ENCODE assay signal across 8 cellular contexts in the genomic region with DNA sequence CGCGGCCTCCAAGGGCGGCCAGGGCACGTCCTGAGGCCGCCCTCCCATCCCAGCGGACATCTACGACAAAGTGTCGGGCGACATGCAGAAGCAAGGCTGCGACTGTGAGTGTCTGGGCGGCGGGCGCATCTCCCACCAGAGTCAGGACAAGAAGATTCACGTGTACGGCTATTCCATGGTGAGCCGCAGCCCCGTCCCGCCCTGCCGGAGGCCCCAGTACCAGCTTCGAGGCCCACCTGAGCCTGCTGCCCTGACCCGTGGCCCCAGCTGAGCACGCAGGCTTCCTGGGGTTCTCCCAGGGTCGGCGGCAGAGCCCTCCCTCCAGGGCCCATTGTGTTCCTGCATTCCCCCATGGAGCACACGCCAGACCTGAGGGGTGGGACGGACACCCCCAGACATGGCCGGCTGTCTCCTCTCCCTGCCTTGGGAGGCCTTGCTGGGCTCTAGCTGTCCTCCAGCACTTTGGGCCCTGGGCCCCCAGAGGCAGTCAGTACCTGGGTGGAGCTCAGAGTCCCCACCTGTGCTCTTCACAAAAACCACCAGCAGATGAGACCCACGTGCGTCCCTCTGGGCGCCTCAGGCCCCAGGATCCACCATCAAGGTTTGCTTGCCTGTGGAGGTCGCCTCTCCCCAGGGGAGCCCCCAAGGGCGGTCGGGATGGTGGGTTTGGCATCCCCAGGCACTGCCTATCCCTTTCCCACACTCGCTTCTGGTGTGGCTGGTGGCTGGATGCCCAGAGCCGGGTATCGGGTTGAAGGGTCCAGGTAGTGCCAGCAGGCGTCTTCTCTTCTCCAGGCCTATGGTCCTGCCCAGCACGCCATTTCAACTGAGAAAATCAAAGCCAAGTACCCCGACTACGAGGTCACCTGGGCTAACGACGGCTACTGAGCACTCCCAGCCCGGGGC. TPM values are rescaled to one million over a fixed set of nuclear protein-coding genes. Genes with fewer than 3 reads are reported as not detected.
A peak's percentile ranks its signal among the peaks of the same experiment; 100 is the strongest.
DNase-seq lines count a peak whose midpoint lies in the region; ATAC-seq and TF ChIP-seq lines count a peak whose summit lies in the region.

No MANE protein-coding gene starts in this region.

- H3K9ac ChIP-seq in H9 (ENCODE audit: extremely low read depth, insufficient read length, low read length), result no peak overlapping the region

- H3K27ac ChIP-seq in H9 (ENCODE audit: insufficient read length, low read depth, low read length) (no peak overlapping the region), right cardiac atrium (ENCODE audit: low read length) (peak overlapping the region; percentile 40), skin epidermis (peak overlapping the region in 20 of 21 experiments; percentile 72 to 93 (median 86))

- no peaks in the 10 kb centered on the region for H3K79me2 ChIP-seq in H9 (ENCODE audit: insufficient read depth, low read length)

- no peak overlapping the region for H2AK5ac ChIP-seq in H9 (ENCODE audit: insufficient read length, low read length)

- H3K4me1 Mint-ChIP-seq in H9, result peaks cover 2 to 5% of the 10 kb centered on the region in 2 experiments; a peak in 3 of 4 replicates
- peaks cover 7% of the 10 kb centered on the region for H3K4me1 Mint-ChIP-seq in activated CD8-positive, alpha-beta T cell treated with anti-CD3 and anti-CD28 coated beads for 36 hours (ENCODE audit: low read depth)

- POLR2A ChIA-PET in activated CD8-positive, alpha-beta T cell treated with anti-CD3 and anti-CD28 coated beads for 36 hours (lab: Charles Lee), result interaction anchor here (1.3 kb wide), 2 partner anchors 10 to 11 kb away, joined by 3 to 4 read pairs; no protein-coding TSS in a partner anchor

- no peak overlapping the region for H4K8ac ChIP-seq in H9 (replicated peaks; ENCODE audit: insufficient read length, low read depth, low read length)

- no peak overlapping the region for H3T11ph ChIP-seq in H9 (ENCODE audit: low read length)

- no peak overlapping the region for H2BK20ac ChIP-seq in H9 (ENCODE audit: low read depth, low read length, poor library complexity, severe bottlenecking)

- peak overlapping the region; percentile 91 to 93 for H3K4me3 Mint-ChIP-seq in H9
- peak overlapping the region; percentile 92 for H3K4me3 Mint-ChIP-seq in activated CD8-positive, alpha-beta T cell treated with anti-CD3 and anti-CD28 coated beads for 36 hours

- no peak for ATAC-seq in activated CD8-positive, alpha-beta T cell treated with anti-CD3 and anti-CD28 coated beads for 36 hours
- ATAC-seq in right cardiac atrium (no peak), GM19452 (IDR thresholded peaks at IDR 0.05; ENCODE audit: unreplicated experiment) (no peak), sciatic nerve (no peak)

- no peak overlapping the region for H3K18ac ChIP-seq in H9 (ENCODE audit: insufficient read length, low read depth, low read length)

- no peak overlapping the region for H2BK15ac ChIP-seq in H9 (ENCODE audit: low read depth, low read length)

- peaks cover 0 to 12% (median 10%) of the 10 kb centered on the region in 3 experiments; a peak in 4 of 7 replicates for H3K36me3 Mint-ChIP-seq in H9 (ENCODE audit: insufficient read depth in 1 of 3, low read depth in 3 of 3)
- H3K36me3 Mint-ChIP-seq in activated CD8-positive, alpha-beta T cell treated with anti-CD3 and anti-CD28 coated beads for 36 hours (ENCODE audit: low read depth), result peaks cover 11% of the 10 kb centered on the region

- no peak overlapping the region for H2AFZ ChIP-seq in H9 (ENCODE audit: low read length)

- no peak overlapping the region for H3K56ac ChIP-seq in H9 (ENCODE audit: insufficient read length, low read depth, low read length)

- no peak overlapping the region for H2BK5ac ChIP-seq in H9 (ENCODE audit: insufficient read length, low read length)

- H3K14ac ChIP-seq in H9 (ENCODE audit: insufficient read depth, low read length), result no peak overlapping the region; the same call in 1 of the 2 replicates

- no peaks in the 10 kb centered on the region for H3K9me3 Mint-ChIP-seq in H9
- no peaks in the 10 kb centered on the region for H3K9me3 Mint-ChIP-seq in activated CD8-positive, alpha-beta T cell treated with anti-CD3 and anti-CD28 coated beads for 36 hours

- H4K5ac ChIP-seq in H9 (ENCODE audit: insufficient read length, low read depth, low read length), result no peak overlapping the region

- peak overlapping the region; percentile 78 for H3K4me2 ChIP-seq in H9 (ENCODE audit: insufficient read depth, insufficient read length, low read length)

- H3K23me2 ChIP-seq in H9 (ENCODE audit: insufficient read length, low read depth, low read length, poor library complexity, severe bottlenecking), result peaks cover 8% of the 10 kb centered on the region

- H3K4me1 ChIP-seq in H9 (ENCODE audit: insufficient read depth, low read length) (no peaks in the 10 kb centered on the region), right cardiac atrium (ENCODE audit: control insufficient read depth, insufficient read depth, low read length) (peaks cover 2% of the 10 kb centered on the region)

- H3K4me3 ChIP-seq in right cardiac atrium (ENCODE audit: low read length), result peak overlapping the region; percentile 60
- peak overlapping the region; percentile 35 to 80 (median 64) for H3K4me3 ChIP-seq in skin epidermis

- peak overlapping the region in 2 of 3 experiments; percentile 78 to 91; a peak in 4 of 7 replicates for H3K27ac Mint-ChIP-seq in H9
- H3K27ac Mint-ChIP-seq in activated CD8-positive, alpha-beta T cell treated with anti-CD3 and anti-CD28 coated beads for 36 hours, result peak overlapping the region; percentile 93

- H3K27me3 ChIP-seq in H9 (ENCODE audit: insufficient read depth, low read length) (no peaks in the 10 kb centered on the region), right cardiac atrium (ENCODE audit: control insufficient read depth, insufficient read depth) (no peaks in the 10 kb centered on the region)

- no peak overlapping the region for H2BK120ac ChIP-seq in H9 (ENCODE audit: low read depth, low read length, poor library complexity, severe bottlenecking)

- no peaks in the 10 kb centered on the region for H3K9me3 ChIP-seq in H9 (ENCODE audit: control insufficient read depth, low read depth, low read length)
- H3K9me3 ChIP-seq in right cardiac atrium (ENCODE audit: control insufficient read depth, low read length), result no peaks in the 10 kb centered on the region

- DNase-seq in H9 (no peak), right cardiac atrium (peak in 2 of 3 donors; percentile 63 to 78), sciatic nerve (ENCODE audit: low spot score) (no peak), HUDEP-2 (lab: John Stamatoyannopoulos, UW; ENCODE audit: unreplicated experiment in 76 of 76) (no peak)
- DNase-seq in activated CD8-positive, alpha-beta T cell treated with anti-CD3 and anti-CD28 coated beads for 36 hours, result no peak
- DNase-seq in activated CD8-positive, alpha-beta memory T cell treated with anti-CD3 and anti-CD28 coated beads for 24 hours, result no peak

- CTCF ChIA-PET in activated CD8-positive, alpha-beta T cell treated with anti-CD3 and anti-CD28 coated beads for 36 hours (lab: Charles Lee), result no interaction called here

- no peaks in the 10 kb centered on the region for H3K79me1 ChIP-seq in H9 (ENCODE audit: insufficient read depth, low read depth, low read length, poor library complexity, severe bottlenecking)

- TF ChIP-seq CTCF in H9 (conservative IDR thresholded peaks at IDR 0.05), result no peak
- no peak for TF ChIP-seq CTCF in activated CD8-positive, alpha-beta T cell treated with anti-CD3 and anti-CD28 coated beads for 36 hours (IDR thresholded peaks at IDR 0.05)

- H4K20me1 ChIP-seq in H9 (ENCODE audit: control insufficient read depth, insufficient read depth, insufficient read length), result no peaks in the 10 kb centered on the region

- intact Hi-C loops in activated CD8-positive, alpha-beta T cell treated with anti-CD3 and anti-CD28 coated beads for 36 hours (cut with micrococcal nuclease), result loop anchor here (5.0 kb wide), 1 partner anchor 52 kb away; no protein-coding TSS in a partner anchor
- intact Hi-C loops in right cardiac atrium (cut with DNase I), result loop anchor here in 3 of 4 donors (5.0 to 10.0 kb wide), 3 partner anchors 92 to 137 kb away; a partner anchor contains a TSS
- intact Hi-C loops in sciatic nerve (cut with DNase I), result loop anchor here (10.0 kb wide), 1 partner anchor 175 kb away; a partner anchor contains a TSS

- H3K23ac ChIP-seq in H9 (ENCODE audit: insufficient read length, low read depth, low read length), result no peak overlapping the region

- H3K4ac ChIP-seq in H9 (ENCODE audit: low read depth, low read length), result no peak overlapping the region

- H2BK12ac ChIP-seq in H9 (ENCODE audit: insufficient read length, low read depth, low read length), result no peak overlapping the region

- H3K27me3 Mint-ChIP-seq in H9 (ENCODE audit: low read depth), result peaks cover 2% of the 10 kb centered on the region
- peaks cover 15% of the 10 kb centered on the region for H3K27me3 Mint-ChIP-seq in activated CD8-positive, alpha-beta T cell treated with anti-CD3 and anti-CD28 coated beads for 36 hours

- H4K91ac ChIP-seq in H9 (ENCODE audit: insufficient read length, low read depth, low read length), result no peak overlapping the region

- no CpG with 5 or more reads among the region's 43 CpGs for WGBS in H9 (ENCODE audit: extremely low coverage, insufficient read length, low lambda C conversion rate)
- WGBS in right cardiac atrium, result 40% methylated on average over 43 of the region's 43 CpGs

RNA-seq across cellular contexts. Expression of a gene that starts 1.0 kb away (rescaled TPM):
- total RNA-seq in H9 (2021), result 161 and 175 TPM in 2 replicates
- 100 to 1,000 TPM; 123 to 124 TPM for total RNA-seq in activated CD8-positive, alpha-beta T cell treated with anti-CD3 and anti-CD28 coated beads for 36 hours
- 100 to 1,000 TPM; 176 to 227 (median 203) TPM for total RNA-seq in right cardiac atrium
- polyA plus RNA-seq in right cardiac atrium, result 329 TPM
- 76.4 TPM for total RNA-seq in sciatic nerve

RNA-seq across cellular contexts. Expression of a gene that starts 1.9 kb away (rescaled TPM):
- 6.9 and 9.2 TPM in 2 replicates for total RNA-seq in H9 (2021)
- 10 to 100 TPM; 18.5 to 19.1 TPM for total RNA-seq in activated CD8-positive, alpha-beta T cell treated with anti-CD3 and anti-CD28 coated beads for 36 hours
- 10 to 100 TPM in 1 of 4 donors, 1 to 10 TPM in 3; 3.0 to 10.8 (median 5.8) TPM for total RNA-seq in right cardiac atrium
- 5.2 TPM for polyA plus RNA-seq in right cardiac atrium
- 3.0 TPM for total RNA-seq in sciatic nerve

RNA-seq across cellular contexts. Expression of a gene that starts 7.9 kb away (rescaled TPM):
- total RNA-seq in H9 (2021) (1.8 and 2.3 TPM in 2 replicates), right cardiac atrium (10 to 100 TPM in 1 of 4 donors, 1 to 10 TPM in 3; 4.4 to 11.5 (median 8.0) TPM), sciatic nerve (3.1 TPM)
- total RNA-seq in activated CD8-positive, alpha-beta T cell treated with anti-CD3 and anti-CD28 coated beads for 36 hours, result 1 to 10 TPM; 5.8 to 6.4 TPM
- 4.3 TPM for polyA plus RNA-seq in right cardiac atrium

RNA-seq across cellular contexts. Expression of a gene that starts 15.9 kb away (rescaled TPM):
- 318 and 328 TPM in 2 replicates for total RNA-seq in H9 (2021)
- 100 to 1,000 TPM; 254 to 270 TPM for total RNA-seq in activated CD8-positive, alpha-beta T cell treated with anti-CD3 and anti-CD28 coated beads for 36 hours
- 100 to 1,000 TPM; 279 to 331 (median 301) TPM for total RNA-seq in right cardiac atrium
- 417 TPM for polyA plus RNA-seq in right cardiac atrium
- 201 TPM for total RNA-seq in sciatic nerve

RNA-seq across cellular contexts. Expression of a gene that starts 36.1 kb away (rescaled TPM):
- total RNA-seq in H9 (2021) (48.8 and 49.2 TPM in 2 replicates), right cardiac atrium (10 to 100 TPM in 1 of 4 donors, 1 to 10 TPM in 3; 6.1 to 10.2 (median 8.6) TPM), sciatic nerve (17.0 TPM)
- total RNA-seq in activated CD8-positive, alpha-beta T cell treated with anti-CD3 and anti-CD28 coated beads for 36 hours, result 10 to 100 TPM; 34.8 to 40.5 TPM
- polyA plus RNA-seq in right cardiac atrium, result 6.7 TPM

Comparison
In these comparisons a context has a peak if more than half of its experiments do, and no peak if none do; other contexts are left out.
1. DNase-seq: peak in right cardiac atrium (2 of 3); none in H9 (single experiment), activated CD8-positive, alpha-beta T cell treated with anti-CD3 and anti-CD28 coated beads for 36 hours (single experiment), sciatic nerve (single experiment), HUDEP-2 (0 of 76) and activated CD8-positive, alpha-beta memory T cell treated with anti-CD3 and anti-CD28 coated beads for 24 hours (single experiment).